Comparison of ENCODE assay signal across 8 cellular contexts in the genomic region with DNA sequence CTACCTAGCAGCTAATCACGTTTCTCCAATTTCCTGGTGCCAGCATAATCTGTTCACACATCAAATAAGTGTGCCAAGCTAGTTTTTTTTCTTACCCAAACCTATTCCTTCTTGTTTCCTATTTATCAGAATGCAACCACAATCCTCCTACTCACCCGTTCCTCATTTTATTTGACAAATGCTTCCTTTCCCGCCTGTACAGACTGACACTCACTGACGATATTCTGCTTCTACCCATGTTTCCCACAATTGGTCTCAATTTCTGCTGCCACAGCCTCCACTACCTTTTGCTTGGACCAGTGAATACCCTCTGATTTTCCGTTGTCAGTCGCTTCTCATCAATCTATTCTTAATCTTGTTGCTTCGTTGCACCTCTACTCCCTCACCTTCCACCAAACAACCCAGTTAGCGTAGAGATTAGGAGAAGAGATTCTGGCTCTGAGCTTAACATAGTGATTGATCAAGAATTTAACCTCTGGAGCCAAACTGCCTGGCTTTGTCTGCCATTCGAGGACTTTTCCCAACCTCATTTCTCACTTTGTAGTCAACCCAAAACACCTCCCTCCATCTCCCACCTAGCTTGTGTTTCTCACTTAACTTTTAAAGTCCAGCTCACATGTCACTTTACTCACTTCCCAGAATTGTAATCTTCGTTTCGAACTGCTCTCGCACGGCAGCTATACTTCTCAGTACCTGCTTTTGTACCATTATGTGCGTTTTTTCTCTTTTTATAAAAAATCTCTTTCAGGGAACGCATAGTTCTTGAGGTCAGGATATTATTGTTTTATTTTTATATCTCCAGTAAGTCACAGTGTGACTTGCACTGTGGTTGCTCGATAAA. TPM values are rescaled to one million over a fixed set of nuclear protein-coding genes. Genes with fewer than 3 reads are reported as not detected.
DNase-seq lines count a peak whose midpoint lies in the region; ATAC-seq and TF ChIP-seq lines count a peak whose summit lies in the region.

No MANE protein-coding gene starts in this region.

- H3K9me3 Mint-ChIP-seq in CD4-positive, alpha-beta T cell, result no peaks in the 10 kb centered on the region
- no peaks in the 10 kb centered on the region for H3K9me3 Mint-ChIP-seq in chondrocyte (ENCODE audit: low read depth)

- H3K27ac Mint-ChIP-seq in CD4-positive, alpha-beta T cell, result peak overlapping the region; percentile 73
- H3K27ac Mint-ChIP-seq in chondrocyte (ENCODE audit: unreplicated experiment), result peak overlapping the region; percentile 88

- no peaks in the 10 kb centered on the region for H3K9me3 ChIP-seq in CD4-positive, alpha-beta T cell (ENCODE audit: control insufficient read depth, low read length)
- H3K9me3 ChIP-seq in OCI-LY1 (ENCODE audit: low read length), result no peaks in the 10 kb centered on the region
- H3K9me3 ChIP-seq in mucosa of rectum (ENCODE audit: control insufficient read depth in 2 of 2, low read length in 2 of 2), result no peaks in the 10 kb centered on the region

- peaks cover 33% of the 10 kb centered on the region for H3K79me2 ChIP-seq in OCI-LY1 (ENCODE audit: insufficient read depth, low read length)

- no peak for TF ChIP-seq CTCF in CD4-positive, alpha-beta T cell (IDR thresholded peaks at IDR 0.05)
- TF ChIP-seq CTCF in OCI-LY1 (IDR thresholded peaks at IDR 0.05; ENCODE audit: low read length) (no peak), chondrocyte (IDR thresholded peaks at IDR 0.05) (no peak)

- H2AFZ ChIP-seq in OCI-LY1 (ENCODE audit: low read length), result peak overlapping the region; percentile 95

- H3K36me3 ChIP-seq in OCI-LY1 (ENCODE audit: insufficient read depth, low read length) (no peaks in the 10 kb centered on the region), mucosa of rectum (ENCODE audit: control insufficient read depth in 2 of 2, insufficient read depth in 2 of 2, low read length in 2 of 2) (no peaks in the 10 kb centered on the region)

- ATAC-seq in CD4-positive, alpha-beta T cell (ENCODE audit: poor library complexity), result peak; percentile 2
- peak; percentile 21 for ATAC-seq in GM18861 (IDR thresholded peaks at IDR 0.05; ENCODE audit: unreplicated experiment)
- peak; percentile 28 for ATAC-seq in HG03045 (IDR thresholded peaks at IDR 0.05; ENCODE audit: unreplicated experiment)

- no peaks in the 10 kb centered on the region for H4K20me1 ChIP-seq in OCI-LY1 (ENCODE audit: insufficient read depth, low read length)

- CTCF ChIA-PET in CD4-positive, alpha-beta T cell (lab: Charles Lee), result interaction anchor here (2.1 kb wide), 1 partner anchor 25 kb away, joined by 8 read pairs; no protein-coding TSS in a partner anchor

- peak overlapping the region; percentile 73 for H3K9ac ChIP-seq in OCI-LY1 (ENCODE audit: low read length)
- peak overlapping the region; percentile 42 to 87 for H3K9ac ChIP-seq in mucosa of rectum (ENCODE audit: low read depth in 1 of 2, low read length in 2 of 2)

- H3K4me1 ChIP-seq in OCI-LY1 (ENCODE audit: insufficient read depth, low read length, severe bottlenecking), result peaks cover 35% of the 10 kb centered on the region
- H3K4me1 ChIP-seq in mucosa of rectum (ENCODE audit: control insufficient read depth in 2 of 2, insufficient read depth in 2 of 2, low read length in 2 of 2), result peaks cover 6 to 10% of the 10 kb centered on the region in 2 donors

- no peak overlapping the region for H3K27ac ChIP-seq in CD4-positive, alpha-beta T cell (ENCODE audit: low read depth, low read length)
- no peak overlapping the region for H3K27ac ChIP-seq in OCI-LY1 (ENCODE audit: low read depth, low read length, poor library complexity, severe bottlenecking)
- H3K27ac ChIP-seq in mucosa of rectum (ENCODE audit: low read depth in 2 of 2, low read length in 2 of 2), result no peak overlapping the region

- H3K27me3 Mint-ChIP-seq in CD4-positive, alpha-beta T cell, result peaks cover 31% of the 10 kb centered on the region
- H3K27me3 Mint-ChIP-seq in chondrocyte (ENCODE audit: low read depth), result peaks cover 17% of the 10 kb centered on the region

- H3K4me1 Mint-ChIP-seq in CD4-positive, alpha-beta T cell (ENCODE audit: low read depth), result peaks cover 33% of the 10 kb centered on the region
- peaks cover 22% of the 10 kb centered on the region for H3K4me1 Mint-ChIP-seq in chondrocyte (ENCODE audit: low read depth)

- peaks cover 24% of the 10 kb centered on the region for H3K27me3 ChIP-seq in CD4-positive, alpha-beta T cell (ENCODE audit: control insufficient read depth, insufficient read depth, low read length)
- no peaks in the 10 kb centered on the region for H3K27me3 ChIP-seq in OCI-LY1 (ENCODE audit: insufficient read depth, low read length)
- peaks cover 0 to 9% of the 10 kb centered on the region in 2 donors for H3K27me3 ChIP-seq in mucosa of rectum (ENCODE audit: control insufficient read depth in 2 of 2, insufficient read depth in 2 of 2, low read length in 2 of 2)

- H3K4me3 ChIP-seq in OCI-LY1 (ENCODE audit: low read depth, low read length, poor library complexity, severe bottlenecking), result peak overlapping the region; percentile 85
- H3K4me3 ChIP-seq in mucosa of rectum (ENCODE audit: low read length in 2 of 2), result peak overlapping the region; percentile 86 to 90

- peak overlapping the region; percentile 97 for H3K4me2 ChIP-seq in OCI-LY1 (ENCODE audit: low read length)

- intact Hi-C loops in CD4-positive, alpha-beta T cell (cut with DNase I, micrococcal nuclease), result loop anchor here (5.0 to 10.0 kb wide), 4 partner anchors 246 to 1599 kb away; a partner anchor contains a TSS

- no peaks in the 10 kb centered on the region for H3K9me2 ChIP-seq in OCI-LY1 (ENCODE audit: low read depth, low read length)

- peak in 1 of 10 experiments; percentile 2 for DNase-seq in CD4-positive, alpha-beta T cell
- DNase-seq in chondrocyte (ENCODE audit: low spot score) (no peak), NCI-H146 treated with DMSO at 0.1 percent for 48 hours (lab: John Stamatoyannopoulos, UW; ENCODE audit: unreplicated experiment) (no peak)
- no peak for DNase-seq in activated effector memory CD4-positive, alpha-beta T cell treated with Interleukin-2 at 50 U/mL for 16 hours

- no peaks in the 10 kb centered on the region for H3F3A ChIP-seq in OCI-LY1 (ENCODE audit: insufficient read depth, low read length)

- POLR2A ChIA-PET in CD4-positive, alpha-beta T cell (lab: Charles Lee), result interaction anchor here (1.0 to 1.6 kb wide), 5 partner anchors 21 to 1600 kb away, joined by 3 to 5 read pairs (median 3); a partner anchor contains a TSS

- H3K4me3 Mint-ChIP-seq in CD4-positive, alpha-beta T cell, result peak overlapping the region; percentile 89
- peak overlapping the region; percentile 83 for H3K4me3 Mint-ChIP-seq in chondrocyte (ENCODE audit: unreplicated experiment)

- H3K36me3 Mint-ChIP-seq in CD4-positive, alpha-beta T cell (ENCODE audit: low read depth), result peaks cover 9% of the 10 kb centered on the region
- H3K36me3 Mint-ChIP-seq in chondrocyte (ENCODE audit: low read depth), result no peaks in the 10 kb centered on the region

RNA-seq across cellular contexts. Expression of a gene that starts 0.7 kb away (rescaled TPM):
- total RNA-seq in CD4-positive, alpha-beta T cell, result 10 to 100 TPM; 12.9 to 13.9 TPM
- total RNA-seq in chondrocyte, result 12.1 to 15.6 TPM (median 12.6 TPM) in 3 replicates

RNA-seq across cellular contexts. Expression of a gene that starts 31.4 kb away (rescaled TPM):
- total RNA-seq in CD4-positive, alpha-beta T cell, result not detected
- total RNA-seq in chondrocyte, result not detected in 3 replicates
